ENCODE assay signal across 10 cellular contexts in the genomic region with DNA sequence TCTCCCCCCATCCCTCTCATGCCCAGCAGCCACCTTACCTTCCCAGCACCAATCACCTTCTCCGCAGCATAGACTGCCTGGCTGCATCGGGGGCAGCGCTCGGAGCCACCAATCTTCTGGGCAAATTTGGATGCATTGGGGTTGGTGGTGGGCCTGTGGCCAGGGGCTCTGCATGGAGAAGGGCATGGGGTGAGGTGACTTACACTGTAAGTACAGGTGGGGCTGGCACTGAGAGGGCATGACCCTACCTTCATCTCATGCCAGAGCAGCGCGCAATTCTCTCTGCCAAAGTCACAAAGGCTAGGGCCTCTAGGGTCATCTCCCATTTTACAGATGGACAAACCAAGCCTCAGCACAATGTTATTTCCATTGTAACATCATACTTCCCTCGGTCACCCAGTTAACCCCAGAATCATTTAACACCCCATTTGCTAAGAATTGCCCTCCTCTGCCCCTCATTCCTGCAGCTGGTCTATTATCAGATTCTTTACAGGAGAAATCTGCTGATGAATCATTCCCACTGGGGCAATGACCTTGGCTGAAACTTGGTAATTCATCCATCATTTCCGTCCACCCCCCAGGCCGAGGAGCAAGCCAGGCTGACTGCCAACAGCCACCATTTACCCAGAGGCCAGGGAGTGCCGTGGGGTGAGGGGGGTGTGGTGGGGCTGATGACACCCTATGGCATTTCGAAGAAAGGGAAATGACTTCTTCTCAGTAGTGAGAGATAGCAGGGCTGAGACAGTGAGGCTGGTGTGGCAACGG. TPM values are rescaled to one million over a fixed set of nuclear protein-coding genes. Genes with fewer than 3 reads are reported as not detected.
DNase-seq lines count a peak whose midpoint lies in the region; ATAC-seq and TF ChIP-seq lines count a peak whose summit lies in the region.
"Had no signal": no experiment of that assay in that cellular context is flagged by ENCODE, and none has a peak within 500 bp of the region (broad histone marks: within the 10 kb centered on the region; RNA-seq: fewer than 3 reads in every experiment).

No MANE protein-coding gene starts in this region.

- H3K27me3 ChIP-seq in cardiac muscle cell (no peaks in the 10 kb centered on the region), colonic mucosa (no peaks in the 10 kb centered on the region), lung (ENCODE audit: control insufficient read depth, insufficient read depth) (no peaks in the 10 kb centered on the region), vagina (no peaks in the 10 kb centered on the region)

- H3K4me3 ChIP-seq in cardiac muscle cell (no peak overlapping the region), colonic mucosa (no peak overlapping the region), lung (no peak overlapping the region), vagina (peak overlapping the region in 1 of 2 donors; percentile 2)

- peaks cover 16% of the 10 kb centered on the region for H3K4me1 Mint-ChIP-seq in activated CD8-positive, alpha-beta memory T cell treated with anti-CD3 and anti-CD28 coated beads, Interleukin-2, amount 10 ng/mL, durations not matched to agents 7 days and 5 days

- H3K4me1 ChIP-seq in cardiac muscle cell (ENCODE audit: low read depth), result peaks cover 55% of the 10 kb centered on the region
- no peaks in the 10 kb centered on the region for H3K4me1 ChIP-seq in colonic mucosa
- H3K4me1 ChIP-seq in lung (ENCODE audit: control insufficient read depth in 2 of 2, insufficient read depth in 2 of 2, low read length in 2 of 2), result peaks cover 7 to 38% of the 10 kb centered on the region in 2 donors
- H3K4me1 ChIP-seq in vagina, result peaks cover 64% of the 10 kb centered on the region

- peak in 1 of 2 donors; percentile 93 for DNase-seq in cardiac muscle cell (ENCODE audit: low read depth in 1 of 2, low spot score in 1 of 2)
- no peak for DNase-seq in cardiac septum (ENCODE audit: low spot score)
- no peak for DNase-seq in colonic mucosa
- DNase-seq in lung (ENCODE audit: low spot score), result peak; percentile 77
- DNase-seq in vagina (ENCODE audit: extremely low spot score in 2 of 2), result no peak
- DNase-seq in activated CD8-positive, alpha-beta memory T cell treated with anti-CD3 and anti-CD28 coated beads, Interleukin-2, amount 10 ng/mL, durations not matched to agents 7 days and 5 days, result no peak
- DNase-seq in T-helper 1 cell, result no peak
- DNase-seq: activated naive CD8-positive, alpha-beta T cell treated with anti-CD3 and anti-CD28 coated beads, Interleukin-2, amount 10 ng/mL, durations not matched to agents 7 days and 5 days; H9 had no signal

- H3K9me3 Mint-ChIP-seq in activated CD8-positive, alpha-beta memory T cell treated with anti-CD3 and anti-CD28 coated beads, Interleukin-2, amount 10 ng/mL, durations not matched to agents 7 days and 5 days (ENCODE audit: low read depth), result no peaks in the 10 kb centered on the region

- peaks cover 27% of the 10 kb centered on the region for H3K36me3 Mint-ChIP-seq in activated CD8-positive, alpha-beta memory T cell treated with anti-CD3 and anti-CD28 coated beads, Interleukin-2, amount 10 ng/mL, durations not matched to agents 7 days and 5 days

- H3K27me3 Mint-ChIP-seq in activated CD8-positive, alpha-beta memory T cell treated with anti-CD3 and anti-CD28 coated beads, Interleukin-2, amount 10 ng/mL, durations not matched to agents 7 days and 5 days, result no peaks in the 10 kb centered on the region
- H3K27me3 Mint-ChIP-seq: activated naive CD8-positive, alpha-beta T cell treated with anti-CD3 and anti-CD28 coated beads, Interleukin-2, amount 10 ng/mL, durations not matched to agents 7 days and 5 days had no signal

- no peak overlapping the region for H3K27ac Mint-ChIP-seq in activated CD8-positive, alpha-beta memory T cell treated with anti-CD3 and anti-CD28 coated beads, Interleukin-2, amount 10 ng/mL, durations not matched to agents 7 days and 5 days
- H3K27ac Mint-ChIP-seq: activated naive CD8-positive, alpha-beta T cell treated with anti-CD3 and anti-CD28 coated beads, Interleukin-2, amount 10 ng/mL, durations not matched to agents 7 days and 5 days had no signal

- no peak overlapping the region for H3K9ac ChIP-seq in colonic mucosa (ENCODE audit: low read depth in 2 of 2, low read length in 2 of 2)

- H3K4me3 Mint-ChIP-seq in activated CD8-positive, alpha-beta memory T cell treated with anti-CD3 and anti-CD28 coated beads, Interleukin-2, amount 10 ng/mL, durations not matched to agents 7 days and 5 days, result no peak overlapping the region
- H3K4me3 Mint-ChIP-seq: activated naive CD8-positive, alpha-beta T cell treated with anti-CD3 and anti-CD28 coated beads, Interleukin-2, amount 10 ng/mL, durations not matched to agents 7 days and 5 days; H9 had no signal

- CTCF ChIA-PET in activated CD8-positive, alpha-beta memory T cell treated with anti-CD3 and anti-CD28 coated beads, Interleukin-2, amount 10 ng/mL, durations not matched to agents 7 days and 5 days (lab: Charles Lee), result interaction anchor here (1.2 to 17.6 kb wide), 2 partner anchors 9 to 18 kb away, joined by 3 to 597 read pairs; partner anchors contain the start of gene CSRP1

- no peak for TF ChIP-seq POLR2A in vagina (IDR thresholded peaks at IDR 0.05)

- peak; percentile 56 for ATAC-seq in lung (ENCODE audit: insufficient read depth, low FRiP score)
- ATAC-seq in activated CD8-positive, alpha-beta memory T cell treated with anti-CD3 and anti-CD28 coated beads, Interleukin-2, amount 10 ng/mL, durations not matched to agents 7 days and 5 days, result no peak
- no peak for ATAC-seq in GM19467 (IDR thresholded peaks at IDR 0.05; ENCODE audit: unreplicated experiment)

- intact Hi-C loops in cardiac septum (cut with DNase I), result no loop called here
- intact Hi-C loops in colonic mucosa (cut with DNase I), result no loop called here
- intact Hi-C loops in vagina (cut with DNase I), result no loop called here

- H3K36me3 ChIP-seq in cardiac muscle cell (no peaks in the 10 kb centered on the region), colonic mucosa (peaks cover 12% of the 10 kb centered on the region), lung (ENCODE audit: control insufficient read depth in 2 of 2, insufficient read depth in 2 of 2, low read length in 2 of 2) (peaks cover 0 to 58% of the 10 kb centered on the region in 2 donors), vagina (peaks cover 0 to 38% of the 10 kb centered on the region in 2 donors)

- no peak for TF ChIP-seq CTCF in cardiac muscle cell (IDR thresholded peaks at IDR 0.05; ENCODE audit: low read depth, low read length)
- TF ChIP-seq CTCF in colonic mucosa (IDR thresholded peaks at IDR 0.05), result no peak
- no peak for TF ChIP-seq CTCF in lung (IDR thresholded peaks at IDR 0.05; ENCODE audit: control extremely low read depth, extremely low read depth)
- no peak for TF ChIP-seq CTCF in vagina (IDR thresholded peaks at IDR 0.05)

- 69% methylated on average over 12 of the region's 12 CpGs for WGBS in lung, 2 donors

- H3K27ac ChIP-seq in cardiac muscle cell, result peak overlapping the region; percentile 100
- H3K27ac ChIP-seq in colonic mucosa, result peak overlapping the region; percentile 47
- H3K27ac ChIP-seq in lung (ENCODE audit: low read depth in 1 of 2, low read length in 1 of 2), result peak overlapping the region in 1 of 2 donors; percentile 81
- H3K27ac ChIP-seq in vagina, result peak overlapping the region; percentile 74

- H3K9me3 ChIP-seq in cardiac muscle cell (ENCODE audit: low read depth) (no peaks in the 10 kb centered on the region), colonic mucosa (no peaks in the 10 kb centered on the region), lung (ENCODE audit: control insufficient read depth in 2 of 2, insufficient read depth in 1 of 2, low read length in 1 of 2) (peaks cover 0 to 1% of the 10 kb centered on the region in 2 donors), vagina (no peaks in the 10 kb centered on the region)

RNA-seq across cellular contexts. Expression of gene CSRP1, which starts 17.9 kb away (rescaled TPM):
- total RNA-seq in cardiac muscle cell, result 135 and 174 TPM in 2 replicates
- 76.4 and 78.9 TPM in 2 replicates for polyA plus RNA-seq in cardiac muscle cell
- total RNA-seq in cardiac septum, result 71.7 TPM
- total RNA-seq in colonic mucosa, result 100 to 1,000 TPM; 186 to 376 TPM
- 100 to 1,000 TPM; 223 to 278 TPM for total RNA-seq in lung
- polyA plus RNA-seq in lung, result 100 to 1,000 TPM; 143 to 230 TPM
- total RNA-seq in vagina, result 729 TPM
- 10 to 100 TPM; 71.7 to 78.3 TPM for total RNA-seq in activated CD8-positive, alpha-beta memory T cell treated with anti-CD3 and anti-CD28 coated beads, Interleukin-2, amount 10 ng/mL, durations not matched to agents 7 days and 5 days

RNA-seq across cellular contexts. Expression of gene PHLDA3, which starts 20.0 kb away (rescaled TPM):
- total RNA-seq in cardiac muscle cell, result 54.4 and 61.5 TPM in 2 replicates
- 57.3 and 69.1 TPM in 2 replicates for polyA plus RNA-seq in cardiac muscle cell
- total RNA-seq in cardiac septum, result 44.6 TPM
- 10 to 100 TPM; 13.1 to 21.2 TPM for total RNA-seq in colonic mucosa
- total RNA-seq in lung, result 10 to 100 TPM; 12.8 to 73.2 TPM
- polyA plus RNA-seq in lung, result 10 to 100 TPM; 25.9 to 51.8 TPM
- 80.5 TPM for total RNA-seq in vagina
- total RNA-seq in activated CD8-positive, alpha-beta memory T cell treated with anti-CD3 and anti-CD28 coated beads, Interleukin-2, amount 10 ng/mL, durations not matched to agents 7 days and 5 days, result 10 to 100 TPM; 12.9 to 23.5 TPM

RNA-seq across cellular contexts. Expression of gene NAV1, which starts 49.9 kb away (rescaled TPM):
- total RNA-seq in cardiac muscle cell, result 113 and 151 TPM in 2 replicates
- polyA plus RNA-seq in cardiac muscle cell, result 99.0 and 127 TPM in 2 replicates
- total RNA-seq in cardiac septum, result 86.6 TPM
- 10 to 100 TPM; 17.9 to 24.1 TPM for total RNA-seq in colonic mucosa
- total RNA-seq in lung, result 10 to 100 TPM; 28.8 to 38.6 TPM
- 1 to 10 TPM; 6.5 to 7.1 TPM for polyA plus RNA-seq in lung
- 45.9 TPM for total RNA-seq in vagina
- total RNA-seq in activated CD8-positive, alpha-beta memory T cell treated with anti-CD3 and anti-CD28 coated beads, Interleukin-2, amount 10 ng/mL, durations not matched to agents 7 days and 5 days, result 1 to 10 TPM; 1.4 to 2.8 TPM

Comparison
In these comparisons a context has a peak if more than half of its experiments do, and no peak if none do; other contexts are left out.
1. RNA of gene NAV1, which starts 49.9 kb away (total RNA-seq): 113 to 151 TPM in cardiac muscle cell, 86.6 TPM in cardiac septum (single experiment), 45.9 TPM in vagina (single experiment), 28.8 to 38.6 TPM in lung and 17.9 to 24.1 TPM in colonic mucosa; 1.4 to 2.8 TPM in activated CD8-positive, alpha-beta memory T cell treated with anti-CD3 and anti-CD28 coated beads, Interleukin-2, amount 10 ng/mL, durations not matched to agents 7 days and 5 days; every median in the first group is over 4 times any median in the second.